17 cellular contexts compared by ENCODE assay signal in genomic region chr4:86909945-86910344, GRCh38. TPM values are rescaled to one million over a fixed set of nuclear protein-coding genes. Genes with fewer than 3 reads are reported as not detected.
"Had no signal": no experiment of that assay in that cellular context is flagged by ENCODE, and none has a peak within 500 bp of the region (broad histone marks: within the 10 kb centered on the region; RNA-seq: fewer than 3 reads in every experiment).

No MANE protein-coding gene starts in this region.

- H3K27ac Mint-ChIP-seq: activated CD8-positive, alpha-beta T cell treated with anti-CD3 and anti-CD28 coated beads for 36 hours; mesothelial cell of epicardium had no signal

- H3K36me3 ChIP-seq: breast epithelium, gastrocnemius medialis, pancreas, thoracic aorta, WERI-Rb-1 had no signal

- DNase-seq: activated CD4-positive, alpha-beta T cell treated with anti-CD3 and anti-CD28 coated beads for 4 hours; activated CD8-positive, alpha-beta memory T cell treated with anti-CD3 and anti-CD28 coated beads, Interleukin-2, amount 50 U/mL, for 48 hours; activated CD8-positive, alpha-beta T cell treated with anti-CD3 and anti-CD28 coated beads for 36 hours; aorta; gastrocnemius medialis; heart right ventricle; pancreas; stomach; T-helper 2 cell; WERI-Rb-1 had no signal

- H3K9me3 ChIP-seq: breast epithelium, gastrocnemius medialis, heart right ventricle, pancreas, stomach, thoracic aorta had no signal

- H3K4me3 ChIP-seq: breast epithelium, gastrocnemius medialis, heart right ventricle, pancreas, stomach, thoracic aorta had no signal

- H3K36me3 Mint-ChIP-seq: mesothelial cell of epicardium had no signal

- ATAC-seq: activated CD8-positive, alpha-beta T cell treated with anti-CD3 and anti-CD28 coated beads for 36 hours; gastrocnemius medialis had no signal

- H3K27me3 Mint-ChIP-seq: activated CD8-positive, alpha-beta T cell treated with anti-CD3 and anti-CD28 coated beads for 36 hours had no signal

- H3K4me3 Mint-ChIP-seq: activated CD8-positive, alpha-beta T cell treated with anti-CD3 and anti-CD28 coated beads for 36 hours; mesothelial cell of epicardium; neural crest cell had no signal

- H3K27ac ChIP-seq: gastrocnemius medialis, pancreas, stomach, thoracic aorta, WERI-Rb-1 had no signal

- H3K4me1 ChIP-seq: breast epithelium had no signal

- H3K9me3 Mint-ChIP-seq: activated CD8-positive, alpha-beta T cell treated with anti-CD3 and anti-CD28 coated beads for 36 hours; mesothelial cell of epicardium; neural crest cell had no signal

- H3K4me1 Mint-ChIP-seq: neural crest cell had no signal

- H3K27me3 ChIP-seq: breast epithelium, gastrocnemius medialis, heart right ventricle, pancreas, stomach had no signal

RNA-seq across cellular contexts. Expression of gene C4orf36, which starts 17.7 kb away (rescaled TPM):
- total RNA-seq: activated CD8-positive, alpha-beta T cell treated with anti-CD3 and anti-CD28 coated beads for 36 hours; myocyte; skeletal muscle tissue; thoracic aorta had no signal
- polyA plus RNA-seq: endothelial cell of umbilical vein had no signal
